Comparison of ENCODE assay signal across 9 cellular contexts in genomic region chr6:17932362-17932852, GRCh38. TPM values are rescaled to one million over a fixed set of nuclear protein-coding genes. Genes with fewer than 3 reads are reported as not detected.
DNase-seq lines count a peak whose midpoint lies in the region; ATAC-seq and TF ChIP-seq lines count a peak whose summit lies in the region.
"Had no signal": no experiment of that assay in that cellular context is flagged by ENCODE, and none has a peak within 500 bp of the region (broad histone marks: within the 10 kb centered on the region; RNA-seq: fewer than 3 reads in every experiment).

No MANE protein-coding gene starts in this region.

- H3K9me3 Mint-ChIP-seq in activated naive CD8-positive, alpha-beta T cell treated with anti-CD3 and anti-CD28 coated beads for 36 hours = no peaks in the 10 kb centered on the region

- peaks cover 18% of the 10 kb centered on the region for H3K27me3 Mint-ChIP-seq in activated naive CD8-positive, alpha-beta T cell treated with anti-CD3 and anti-CD28 coated beads for 36 hours

- H3K36me3 Mint-ChIP-seq in activated naive CD8-positive, alpha-beta T cell treated with anti-CD3 and anti-CD28 coated beads for 36 hours = no peaks in the 10 kb centered on the region

- intact Hi-C loops in ascending aorta (cut with DNase I) (loop anchor here (5.0 kb wide), 4 partner anchors 35 to 190 kb away; partner anchors contain the start of genes KIF13A and NHLRC1), heart right ventricle (cut with DNase I) (loop anchor here in 9 of 10 donors (5.0 to 10.0 kb wide), 6 partner anchors 35 to 100 kb away; partner anchors contain the start of gene KIF13A (in 5 of the 9)), sciatic nerve (cut with DNase I) (no loop called here)

- H3K4me1 ChIP-seq in ascending aorta (peaks cover 15 to 80% of the 10 kb centered on the region in 2 donors), heart right ventricle (peaks cover 15 to 99% (median 85%) of the 10 kb centered on the region in 9 donors)

- DNase-seq in GM04504 (ENCODE audit: low read depth) (peak; percentile 90), ascending aorta (ENCODE audit: low spot score in 2 of 2) (peak in 1 of 2 donors; percentile 86), heart right ventricle (peak in 1 of 2 donors; percentile 83), sciatic nerve (ENCODE audit: low spot score) (no peak), NCI-H146 treated with DMSO at 0.1 percent for 48 hours (lab: John Stamatoyannopoulos, UW; ENCODE audit: unreplicated experiment) (no peak), GM19240 (ENCODE audit: insufficient read length, low spot score) (no peak)
- DNase-seq in activated naive CD8-positive, alpha-beta T cell treated with anti-CD3 and anti-CD28 coated beads for 36 hours = no peak
- DNase-seq: NCI-H2107 had no signal

- ATAC-seq in heart right ventricle (peak; percentile 82 to 97 (median 88)), sciatic nerve (peak; percentile 75), GM19397 (IDR thresholded peaks at IDR 0.05; ENCODE audit: unreplicated experiment) (no peak)

- H3K27me3 ChIP-seq in ascending aorta (no peaks in the 10 kb centered on the region), heart right ventricle (no peaks in the 10 kb centered on the region)

- H3K4me3 Mint-ChIP-seq in activated naive CD8-positive, alpha-beta T cell treated with anti-CD3 and anti-CD28 coated beads for 36 hours = no peak overlapping the region

- H3K4me3 ChIP-seq in ascending aorta (peak overlapping the region in 1 of 2 donors; percentile 29), heart right ventricle (peak overlapping the region in 2 of 10 donors; percentile 1 to 12)

- H3K27ac ChIP-seq in ascending aorta (peak overlapping the region; percentile 76 to 79), heart right ventricle (peak overlapping the region; percentile 67 to 93 (median 86))

- TF ChIP-seq CTCF in ascending aorta (IDR thresholded peaks at IDR 0.05) = no peak
- no peak for TF ChIP-seq CTCF in heart right ventricle (IDR thresholded peaks at IDR 0.05)

- 1 to 5% methylated on average over 5 of the region's 5 CpGs for WGBS in heart right ventricle, 2 donors

- H3K36me3 ChIP-seq in ascending aorta = no peaks in the 10 kb centered on the region
- no peaks in the 10 kb centered on the region for H3K36me3 ChIP-seq in heart right ventricle

- no peak overlapping the region for H3K27ac Mint-ChIP-seq in activated naive CD8-positive, alpha-beta T cell treated with anti-CD3 and anti-CD28 coated beads for 36 hours

- no peaks in the 10 kb centered on the region for H3K9me3 ChIP-seq in ascending aorta
- H3K9me3 ChIP-seq in heart right ventricle = no peaks in the 10 kb centered on the region

- no peaks in the 10 kb centered on the region for H3K4me1 Mint-ChIP-seq in activated naive CD8-positive, alpha-beta T cell treated with anti-CD3 and anti-CD28 coated beads for 36 hours

RNA-seq across cellular contexts. Expression of gene KIF13A, which starts 55.0 kb away (rescaled TPM):
- total RNA-seq in ascending aorta (28.9 TPM), heart right ventricle (100 to 1,000 TPM in 6 of 10 donors, 10 to 100 TPM in 4; 48.0 to 198 (median 118) TPM), sciatic nerve (72.8 TPM)
- 10 to 100 TPM; 16.7 to 17.2 TPM for polyA plus RNA-seq in heart right ventricle
- not detected for total RNA-seq in activated naive CD8-positive, alpha-beta T cell treated with anti-CD3 and anti-CD28 coated beads for 36 hours

Comparison
In these comparisons a context has a peak if more than half of its experiments do, and no peak if none do; other contexts are left out.
1. RNA of gene KIF13A, which starts 55.0 kb away (total RNA-seq): 48.0 to 198 TPM in heart right ventricle, 72.8 TPM in sciatic nerve (single experiment) and 28.9 TPM in ascending aorta (single experiment); not detected in activated naive CD8-positive, alpha-beta T cell treated with anti-CD3 and anti-CD28 coated beads for 36 hours; every median in the first group is over 10 times any median in the second.